In genomic region chr5:141605523-141606277, GRCh38 we compare ENCODE assay signal across 8 cellular contexts. TPM values are rescaled to one million over a fixed set of nuclear protein-coding genes. Genes with fewer than 3 reads are reported as not detected.
A peak's percentile ranks its signal among the peaks of the same experiment; 100 is the strongest.
DNase-seq lines count a peak whose midpoint lies in the region; ATAC-seq and TF ChIP-seq lines count a peak whose summit lies in the region.

No MANE protein-coding gene starts in this region.

- no peak overlapping the region for H3K4me3 ChIP-seq in liver (ENCODE audit: low read depth in 1 of 3, low read length in 3 of 3)

- H3K9ac ChIP-seq in liver (ENCODE audit: low read depth in 1 of 2, low read length in 2 of 2), result peak overlapping the region in 1 of 2 donors; percentile 26

- H3K27me3 Mint-ChIP-seq in activated naive CD8-positive, alpha-beta T cell treated with anti-CD3 and anti-CD28 coated beads for 36 hours, result no peaks in the 10 kb centered on the region

- no peak for TF ChIP-seq CTCF in liver (IDR thresholded peaks at IDR 0.05; ENCODE audit: low read depth, low read length, missing input control)

- ATAC-seq in GM18907 (IDR thresholded peaks at IDR 0.05; ENCODE audit: unreplicated experiment), result peak; percentile 97
- ATAC-seq in HG03066 (IDR thresholded peaks at IDR 0.05; ENCODE audit: low read depth, unreplicated experiment), result peak; percentile 98

- H3K9me3 Mint-ChIP-seq in activated naive CD8-positive, alpha-beta T cell treated with anti-CD3 and anti-CD28 coated beads for 36 hours, result peaks cover 2% of the 10 kb centered on the region

- TF ChIP-seq RAD21 in liver (IDR thresholded peaks at IDR 0.05), result no peak

- H3K9me3 ChIP-seq in liver (ENCODE audit: control insufficient read depth in 4 of 4, low read length in 3 of 4), result no peaks in the 10 kb centered on the region

- DNase-seq in SKM-1 treated with dmso at 0.1 percent for 144 hours (lab: John Stamatoyannopoulos, UW; ENCODE audit: unreplicated experiment), result peak; percentile 96
- peak; percentile 66 for DNase-seq in activated naive CD8-positive, alpha-beta T cell treated with anti-CD3 and anti-CD28 coated beads for 36 hours
- peak; percentile 54 to 74 for DNase-seq in stimulated activated CD8-positive, alpha-beta memory T cell treated with anti-CD3 and anti-CD28 coated beads, Interleukin-7, amount 100 ng/mL, for 4 hours (ENCODE audit: low read depth in 2 of 2)
- DNase-seq in NCI-H446 (lab: John Stamatoyannopoulos, UW), result no peak
- no peak for DNase-seq in NCI-H187 (lab: John Stamatoyannopoulos, UW)

- WGBS in liver, result 72% methylated on average over 6 of the region's 6 CpGs

- H3K27ac Mint-ChIP-seq in activated naive CD8-positive, alpha-beta T cell treated with anti-CD3 and anti-CD28 coated beads for 36 hours, result peak overlapping the region; percentile 92

- H3K27me3 ChIP-seq in liver (ENCODE audit: control insufficient read depth in 4 of 4, insufficient read depth in 4 of 4, low read length in 3 of 4), result no peaks in the 10 kb centered on the region

- H3K4me1 Mint-ChIP-seq in activated naive CD8-positive, alpha-beta T cell treated with anti-CD3 and anti-CD28 coated beads for 36 hours, result peaks cover 83% of the 10 kb centered on the region

- no peaks in the 10 kb centered on the region for H3K36me3 ChIP-seq in liver (ENCODE audit: control insufficient read depth in 4 of 4, insufficient read depth in 3 of 4, low read depth in 1 of 4, low read length in 3 of 4)

- peaks cover 18 to 63% (median 51%) of the 10 kb centered on the region in 4 donors for H3K4me1 ChIP-seq in liver (ENCODE audit: control insufficient read depth in 4 of 4, insufficient read depth in 4 of 4, low read length in 3 of 4)

- peak overlapping the region; percentile 69 for H3K4me3 Mint-ChIP-seq in activated naive CD8-positive, alpha-beta T cell treated with anti-CD3 and anti-CD28 coated beads for 36 hours

- H3K27ac ChIP-seq in liver (ENCODE audit: low read depth in 1 of 2, low read length in 2 of 2), result peak overlapping the region; percentile 20 to 51

- peaks cover 33% of the 10 kb centered on the region for H3K36me3 Mint-ChIP-seq in activated naive CD8-positive, alpha-beta T cell treated with anti-CD3 and anti-CD28 coated beads for 36 hours

TF ChIP-seq in liver, 16 proteins besides CTCF, POLR2A, EP300 and RAD21:
- TF ChIP-seq EGR1 (IDR thresholded peaks at IDR 0.05; ENCODE audit: low read depth in 2 of 2), result no peak
- TF ChIP-seq MAX (IDR thresholded peaks at IDR 0.05), result no peak
- TF ChIP-seq HNF4A (conservative IDR thresholded peaks at IDR 0.05), result peak in 1 of 2 donors; percentile 26
- no peak for TF ChIP-seq FOXA1 (IDR thresholded peaks at IDR 0.05)
- TF ChIP-seq ZBTB33 (IDR thresholded peaks at IDR 0.05), result no peak
- TF ChIP-seq GABPA (IDR thresholded peaks at IDR 0.05 in 1 of 2, conservative IDR thresholded peaks at IDR 0.05 in 1 of 2), result peak in 1 of 2 donors; percentile 9
- no peak for TF ChIP-seq TAF1 (conservative IDR thresholded peaks at IDR 0.05)
- no peak for TF ChIP-seq NR2F2 (IDR thresholded peaks at IDR 0.05)
- peak; percentile 29 for TF ChIP-seq SP1 (IDR thresholded peaks at IDR 0.05)
- TF ChIP-seq JUND (IDR thresholded peaks at IDR 0.05), result no peak
- no peak for TF ChIP-seq HNF4G (IDR thresholded peaks at IDR 0.05)
- TF ChIP-seq FOXA2 (IDR thresholded peaks at IDR 0.05), result no peak
- TF ChIP-seq YY1 (IDR thresholded peaks at IDR 0.05), result peak; percentile 13
- no peak for TF ChIP-seq RXRA (IDR thresholded peaks at IDR 0.05)
- TF ChIP-seq ATF3 (IDR thresholded peaks at IDR 0.05), result no peak
- no peak for TF ChIP-seq REST (IDR thresholded peaks at IDR 0.05)

RNA-seq across cellular contexts. Expression of gene DIAPH1, which starts 13.1 kb away (rescaled TPM):
- total RNA-seq in activated naive CD8-positive, alpha-beta T cell treated with anti-CD3 and anti-CD28 coated beads for 36 hours, result 100 to 1,000 TPM; 214 to 220 TPM
- total RNA-seq in liver, result 10 to 100 TPM; 51.5 to 73.9 TPM
- 10 to 100 TPM; 67.8 to 74.7 TPM for polyA plus RNA-seq in liver

RNA-seq across cellular contexts. Expression of gene HDAC3, which starts 30.9 kb away (rescaled TPM):
- total RNA-seq in activated naive CD8-positive, alpha-beta T cell treated with anti-CD3 and anti-CD28 coated beads for 36 hours, result 10 to 100 TPM; 83.4 to 84.6 TPM
- total RNA-seq in liver, result 10 to 100 TPM; 42.3 to 45.3 TPM
- polyA plus RNA-seq in liver, result 10 to 100 TPM; 20.1 to 28.0 TPM

RNA-seq across cellular contexts. Expression of gene RELL2, which starts 31.1 kb away (rescaled TPM):
- total RNA-seq in activated naive CD8-positive, alpha-beta T cell treated with anti-CD3 and anti-CD28 coated beads for 36 hours, result 10 to 100 TPM; 26.8 to 27.3 TPM
- 1 to 10 TPM in 1 of 2 donors, under 1 TPM in 1; 0.47 to 1.3 TPM for total RNA-seq in liver
- 1 to 10 TPM in 1 of 2 donors, under 1 TPM in 1; 0.61 to 1.2 TPM for polyA plus RNA-seq in liver

RNA-seq across cellular contexts. Expression of gene FCHSD1, which starts 45.5 kb away (rescaled TPM):
- total RNA-seq in activated naive CD8-positive, alpha-beta T cell treated with anti-CD3 and anti-CD28 coated beads for 36 hours, result 10 to 100 TPM; 22.4 to 24.8 TPM
- total RNA-seq in liver, result 1 to 10 TPM; 2.4 to 6.4 TPM
- polyA plus RNA-seq in liver, result 1 to 10 TPM; 1.3 to 2.1 TPM

Comparison
In these comparisons a context has a peak if more than half of its experiments do, and no peak if none do; other contexts are left out.
1. DNase-seq: peak in SKM-1 treated with dmso at 0.1 percent for 144 hours (single experiment), activated naive CD8-positive, alpha-beta T cell treated with anti-CD3 and anti-CD28 coated beads for 36 hours (single experiment) and stimulated activated CD8-positive, alpha-beta memory T cell treated with anti-CD3 and anti-CD28 coated beads, Interleukin-7, amount 100 ng/mL, for 4 hours (2 of 2); none in NCI-H446 (0 of 2) and NCI-H187 (0 of 2).
2. RNA of gene RELL2, which starts 31.1 kb away (total RNA-seq): 26.8 to 27.3 TPM in activated naive CD8-positive, alpha-beta T cell treated with anti-CD3 and anti-CD28 coated beads for 36 hours; 0.47 to 1.3 TPM in liver; every median in the first group is over 10 times any median in the second.